ENCODE assay signal across 22 cellular contexts in genomic region chr3:169535584-169535983, GRCh38.
A peak's percentile ranks its signal among the peaks of the same experiment; 100 is the strongest.
DNase-seq lines count a peak whose midpoint lies in the region; ATAC-seq, FAIRE-seq and TF ChIP-seq lines count a peak whose summit lies in the region.
"Had no signal": no experiment of that assay in that cellular context is flagged by ENCODE, and none has a peak within 500 bp of the region (broad histone marks: within the 10 kb centered on the region; RNA-seq: fewer than 3 reads in every experiment).

No MANE protein-coding gene starts in this region.

- intact Hi-C loops in body of pancreas (cut with DNase I) = no loop called here

- FAIRE-seq in frontal cortex (lab: Jason Lieb, UNC) = no peak
- FAIRE-seq: A204.1, D721Med, G401.6, GM12891, GM19239 had no signal

- no peaks in the 10 kb centered on the region for H3K9me3 Mint-ChIP-seq in progenitor cell of endocrine pancreas (ENCODE audit: low read depth)
- H3K9me3 Mint-ChIP-seq: CD4-positive, alpha-beta memory T cell; CD8-positive, alpha-beta memory T cell had no signal

- H3K4me1 Mint-ChIP-seq in progenitor cell of endocrine pancreas (ENCODE audit: low read depth) = peaks cover 34% of the 10 kb centered on the region
- H3K4me1 Mint-ChIP-seq: CD4-positive, alpha-beta memory T cell; CD4-positive, CD25-positive, alpha-beta regulatory T cell; CD8-positive, alpha-beta memory T cell had no signal

- peak overlapping the region; percentile 8 for H3K27ac Mint-ChIP-seq in progenitor cell of endocrine pancreas
- H3K27ac Mint-ChIP-seq: CD4-positive, alpha-beta memory T cell; CD4-positive, CD25-positive, alpha-beta regulatory T cell; CD8-positive, alpha-beta memory T cell had no signal

- WGBS in body of pancreas, 2 donors = 18 to 25% methylated on average over 1 of the region's 1 CpG

- H3K36me3 Mint-ChIP-seq in progenitor cell of endocrine pancreas (ENCODE audit: insufficient read depth) = no peaks in the 10 kb centered on the region
- H3K36me3 Mint-ChIP-seq: CD14-positive monocyte; CD4-positive, alpha-beta memory T cell; CD4-positive, CD25-positive, alpha-beta regulatory T cell; CD8-positive, alpha-beta memory T cell had no signal

- H3K27ac ChIP-seq in body of pancreas = peak overlapping the region in 1 of 4 donors; percentile 6
- H3K27ac ChIP-seq: BLaER1 had no signal

- DNase-seq in body of pancreas (no peak), progenitor cell of endocrine pancreas (ENCODE audit: low spot score, unreplicated experiment) (no peak), midbrain (lab: John Stamatoyannopoulos, UW) (no peak), frontal cortex (ENCODE audit: low spot score in 2 of 2) (no peak)
- DNase-seq: 8988T; ACHN; BE2C; C1 segment of cervical spinal cord; CD4-positive, alpha-beta memory T cell; CD4-positive, CD25-positive, alpha-beta regulatory T cell; CD8-positive, alpha-beta memory T cell; COR-L47; DMS79 treated with DMSO at 0.1 percent for 48 hours; GF-D8 had no signal

- H3K4me3 ChIP-seq in body of pancreas = no peak overlapping the region
- H3K4me3 ChIP-seq: BLaER1 had no signal

- no peaks in the 10 kb centered on the region for H3K36me3 ChIP-seq in body of pancreas (replicated peaks in 1 of 2; ENCODE audit: insufficient read depth in 1 of 2, low read depth in 2 of 2)
- H3K36me3 ChIP-seq: BE2C, BLaER1 had no signal

- no peaks in the 10 kb centered on the region for H3K27me3 Mint-ChIP-seq in progenitor cell of endocrine pancreas

- H3K4me3 Mint-ChIP-seq in progenitor cell of endocrine pancreas (ENCODE audit: low read depth) = no peak overlapping the region
- H3K4me3 Mint-ChIP-seq: CD14-positive monocyte; CD4-positive, alpha-beta memory T cell; CD4-positive, CD25-positive, alpha-beta regulatory T cell; CD8-positive, alpha-beta memory T cell had no signal

- no peaks in the 10 kb centered on the region for H3K27me3 ChIP-seq in body of pancreas
- H3K27me3 ChIP-seq: BE2C, BLaER1 had no signal

- peaks cover 34% of the 10 kb centered on the region for H3K4me1 ChIP-seq in body of pancreas

- TF ChIP-seq POLR2A in body of pancreas (IDR thresholded peaks at IDR 0.05) = no peak

- no peak for TF ChIP-seq CTCF in body of pancreas (IDR thresholded peaks at IDR 0.05)
- TF ChIP-seq CTCF in progenitor cell of endocrine pancreas (IDR thresholded peaks at IDR 0.05; ENCODE audit: unreplicated experiment) = no peak

- H3K9me3 ChIP-seq in body of pancreas = no peaks in the 10 kb centered on the region
- H3K9me3 ChIP-seq: BE2C, BLaER1 had no signal

- ATAC-seq in body of pancreas (peak; percentile 30), HG02840 (IDR thresholded peaks at IDR 0.05; ENCODE audit: low FRiP score, unreplicated experiment) (no peak)
